In the genomic region with DNA sequence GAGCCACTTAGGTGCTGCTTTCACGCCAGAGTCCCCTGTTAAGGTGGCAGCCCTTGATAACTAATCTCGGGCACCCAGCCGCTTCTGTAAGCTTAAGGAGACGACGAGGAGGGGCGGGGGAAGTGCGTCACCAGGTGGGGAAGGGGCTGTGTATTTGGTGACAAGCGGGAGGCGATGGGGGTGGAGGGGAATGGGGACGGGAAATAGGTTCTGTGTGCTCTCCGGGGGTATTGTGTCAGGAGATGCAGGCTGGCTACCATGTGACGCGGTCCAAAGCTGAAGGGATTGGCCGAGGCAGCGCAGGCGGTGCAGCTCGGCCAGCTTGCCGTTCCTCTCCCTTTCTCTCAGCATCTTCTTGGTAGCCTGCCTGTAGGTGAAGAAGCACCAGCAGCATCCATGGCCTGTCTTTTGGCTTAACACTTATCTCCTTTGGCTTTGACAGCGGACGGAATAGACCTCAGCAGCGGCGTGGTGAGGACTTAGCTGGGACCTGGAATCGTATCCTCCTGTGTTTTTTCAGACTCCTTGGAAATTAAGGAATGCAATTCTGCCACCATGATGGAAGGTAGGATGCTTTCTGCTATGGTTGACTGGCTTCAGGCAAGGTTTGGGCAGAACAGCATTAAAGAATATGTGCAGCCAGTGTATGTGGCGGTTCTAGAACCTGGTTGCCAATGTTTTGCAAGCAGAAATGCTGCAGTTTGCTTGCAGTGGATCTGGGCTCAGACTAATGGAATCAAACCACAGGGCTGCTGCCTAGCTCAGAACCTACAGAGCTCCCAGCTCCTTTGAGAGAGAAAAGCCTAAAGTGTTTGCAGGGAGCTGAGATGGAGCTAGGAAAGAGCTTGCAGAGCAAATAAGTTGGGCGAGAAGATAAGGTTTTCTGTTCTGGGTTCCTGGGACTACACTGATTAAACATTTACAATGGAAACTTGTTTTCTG, we compare ENCODE assay signal across 8 cellular contexts. TPM values are rescaled to one million over a fixed set of nuclear protein-coding genes. Genes with fewer than 3 reads are reported as not detected.
DNase-seq lines count a peak whose midpoint lies in the region; ATAC-seq and TF ChIP-seq lines count a peak whose summit lies in the region.

A gene with protein sequence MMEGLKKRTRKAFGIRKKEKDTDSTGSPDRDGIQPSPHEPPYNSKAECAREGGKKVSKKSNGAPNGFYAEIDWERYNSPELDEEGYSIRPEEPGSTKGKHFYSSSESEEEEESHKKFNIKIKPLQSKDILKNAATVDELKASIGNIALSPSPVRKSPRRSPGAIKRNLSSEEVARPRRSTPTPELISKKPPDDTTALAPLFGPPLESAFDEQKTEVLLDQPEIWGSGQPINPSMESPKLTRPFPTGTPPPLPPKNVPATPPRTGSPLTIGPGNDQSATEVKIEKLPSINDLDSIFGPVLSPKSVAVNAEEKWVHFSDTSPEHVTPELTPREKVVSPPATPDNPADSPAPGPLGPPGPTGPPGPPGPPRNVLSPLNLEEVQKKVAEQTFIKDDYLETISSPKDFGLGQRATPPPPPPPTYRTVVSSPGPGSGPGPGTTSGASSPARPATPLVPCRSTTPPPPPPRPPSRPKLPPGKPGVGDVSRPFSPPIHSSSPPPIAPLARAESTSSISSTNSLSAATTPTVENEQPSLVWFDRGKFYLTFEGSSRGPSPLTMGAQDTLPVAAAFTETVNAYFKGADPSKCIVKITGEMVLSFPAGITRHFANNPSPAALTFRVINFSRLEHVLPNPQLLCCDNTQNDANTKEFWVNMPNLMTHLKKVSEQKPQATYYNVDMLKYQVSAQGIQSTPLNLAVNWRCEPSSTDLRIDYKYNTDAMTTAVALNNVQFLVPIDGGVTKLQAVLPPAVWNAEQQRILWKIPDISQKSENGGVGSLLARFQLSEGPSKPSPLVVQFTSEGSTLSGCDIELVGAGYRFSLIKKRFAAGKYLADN (plus strand): TSS at position 350 of the 942 bp plus-strand sequence. CDS start 206 bp downstream, at position 556.

- H3K27me3 ChIP-seq in mucosa of stomach (ENCODE audit: control insufficient read depth, insufficient read depth, low read length), result peaks cover 22% of the 10 kb centered on the region
- H3K27me3 ChIP-seq in tibial nerve, result no peaks in the 10 kb centered on the region

- 22 to 24% methylated on average over 25 of the region's 25 CpGs for WGBS in tibial nerve, 2 donors

- no peaks in the 10 kb centered on the region for H3K9me3 Mint-ChIP-seq in activated CD4-positive, alpha-beta T cell treated with anti-CD3 and anti-CD28 coated beads, Interleukin-2, amount 10 ng/mL, durations not matched to agents 7 days and 5 days
- no peaks in the 10 kb centered on the region for H3K9me3 Mint-ChIP-seq in activated B cell treated with CpG ODN at 0.5 μM for 24 hours

- TF ChIP-seq CTCF in activated B cell treated with CpG ODN at 0.5 μM for 24 hours (IDR thresholded peaks at IDR 0.05) (no peak), tibial nerve (IDR thresholded peaks at IDR 0.05) (no peak)

- CTCF ChIA-PET in activated CD4-positive, alpha-beta T cell treated with anti-CD3 and anti-CD28 coated beads, Interleukin-2, amount 10 ng/mL, durations not matched to agents 7 days and 5 days (lab: Charles Lee), result no interaction called here
- CTCF ChIA-PET in activated B cell treated with CpG ODN at 0.5 μM for 24 hours (lab: Charles Lee), result no interaction called here

- no peak for DNase-seq in activated CD4-positive, alpha-beta T cell treated with anti-CD3 and anti-CD28 coated beads, Interleukin-2, amount 10 ng/mL, durations not matched to agents 7 days and 5 days
- DNase-seq in activated CD4-positive, alpha-beta T cell treated with anti-CD3 and anti-CD28 coated beads for 1 hour, result no peak
- DNase-seq in activated B cell treated with CpG ODN at 0.5 μM for 24 hours (no peak), fibroblast of peridontal ligament (ENCODE audit: extremely low read depth) (peak; percentile 72), tibial nerve (ENCODE audit: low spot score in 2 of 2) (peak; percentile 23 to 41), activated gamma-delta T cell (lab: John Stamatoyannopoulos, UW) (no peak)

- no peaks in the 10 kb centered on the region for H3K36me3 ChIP-seq in mucosa of stomach (ENCODE audit: control insufficient read depth, insufficient read depth, low read length)
- no peaks in the 10 kb centered on the region for H3K36me3 ChIP-seq in tibial nerve

- peak within 1 kb of the TSS; percentile 61 for H3K9ac ChIP-seq in mucosa of stomach (ENCODE audit: low read length)

- POLR2A ChIA-PET in activated CD4-positive, alpha-beta T cell treated with anti-CD3 and anti-CD28 coated beads, Interleukin-2, amount 10 ng/mL, durations not matched to agents 7 days and 5 days (lab: Charles Lee), result interaction anchor here (1.0 kb wide), 1 partner anchor 19 kb away, joined by 4 read pairs; no protein-coding TSS in a partner anchor
- POLR2A ChIA-PET in activated B cell treated with CpG ODN at 0.5 μM for 24 hours (lab: Charles Lee), result no interaction called here

- peaks cover 59% of the 10 kb centered on the region for H3K27me3 Mint-ChIP-seq in activated CD4-positive, alpha-beta T cell treated with anti-CD3 and anti-CD28 coated beads, Interleukin-2, amount 10 ng/mL, durations not matched to agents 7 days and 5 days
- H3K27me3 Mint-ChIP-seq in activated B cell treated with CpG ODN at 0.5 μM for 24 hours, result peaks cover 35% of the 10 kb centered on the region

- peak in 1 of 2 donors; percentile 24 for TF ChIP-seq EP300 in tibial nerve (IDR thresholded peaks at IDR 0.05)

- H3K4me1 Mint-ChIP-seq in activated CD4-positive, alpha-beta T cell treated with anti-CD3 and anti-CD28 coated beads, Interleukin-2, amount 10 ng/mL, durations not matched to agents 7 days and 5 days, result peaks cover 17% of the 10 kb centered on the region
- H3K4me1 Mint-ChIP-seq in activated B cell treated with CpG ODN at 0.5 μM for 24 hours, result peaks cover 24% of the 10 kb centered on the region

- intact Hi-C loops in activated B cell treated with CpG ODN at 0.5 μM for 24 hours (cut with micrococcal nuclease), result no loop called here

- H3K4me1 ChIP-seq in mucosa of stomach (ENCODE audit: control insufficient read depth, insufficient read depth, low read length) (peaks cover 10% of the 10 kb centered on the region), tibial nerve (peaks cover 0 to 15% (median 4%) of the 10 kb centered on the region in 4 donors)

- H3K9me3 ChIP-seq in mucosa of stomach (ENCODE audit: control insufficient read depth, low read length), result no peaks in the 10 kb centered on the region
- no peaks in the 10 kb centered on the region for H3K9me3 ChIP-seq in tibial nerve

- H3K4me3 ChIP-seq in mucosa of stomach (ENCODE audit: low read length) (peak within 1 kb of the TSS; percentile 9), tibial nerve (peak within 1 kb of the TSS; percentile 31 to 56 (median 34))

- peak; percentile 34 for ATAC-seq in activated B cell treated with CpG ODN at 0.5 μM for 24 hours (ENCODE audit: low read depth)
- ATAC-seq in HG03442 (IDR thresholded peaks at IDR 0.05; ENCODE audit: unreplicated experiment), result no peak

- TF ChIP-seq POLR2A in tibial nerve (IDR thresholded peaks at IDR 0.05), result no peak

- no peaks in the 10 kb centered on the region for H3K36me3 Mint-ChIP-seq in activated CD4-positive, alpha-beta T cell treated with anti-CD3 and anti-CD28 coated beads, Interleukin-2, amount 10 ng/mL, durations not matched to agents 7 days and 5 days (ENCODE audit: low read depth)
- no peaks in the 10 kb centered on the region for H3K36me3 Mint-ChIP-seq in activated B cell treated with CpG ODN at 0.5 μM for 24 hours (ENCODE audit: low read depth)

- H3K4me3 Mint-ChIP-seq in activated CD4-positive, alpha-beta T cell treated with anti-CD3 and anti-CD28 coated beads, Interleukin-2, amount 10 ng/mL, durations not matched to agents 7 days and 5 days, result peak within 1 kb of the TSS; percentile 42
- peak within 1 kb of the TSS; percentile 77 for H3K4me3 Mint-ChIP-seq in activated B cell treated with CpG ODN at 0.5 μM for 24 hours

- H3K27ac Mint-ChIP-seq in activated CD4-positive, alpha-beta T cell treated with anti-CD3 and anti-CD28 coated beads, Interleukin-2, amount 10 ng/mL, durations not matched to agents 7 days and 5 days, result no peak within 1 kb of the TSS
- H3K27ac Mint-ChIP-seq in activated B cell treated with CpG ODN at 0.5 μM for 24 hours, result no peak within 1 kb of the TSS

- peak within 1 kb of the TSS; percentile 10 to 77 (median 65) for H3K27ac ChIP-seq in tibial nerve

RNA-seq across cellular contexts. Expression of the gene that starts here (rescaled TPM):
- not detected for total RNA-seq in activated CD4-positive, alpha-beta T cell treated with anti-CD3 and anti-CD28 coated beads, Interleukin-2, amount 10 ng/mL, durations not matched to agents 7 days and 5 days
- total RNA-seq in activated B cell treated with CpG ODN at 0.5 μM for 24 hours (not detected in 2 replicates), tibial nerve (10 to 100 TPM in 1 of 4 donors, 1 to 10 TPM in 3; 3.9 to 14.7 (median 6.5) TPM)

Comparison
In these comparisons a context has a peak if more than half of its experiments do, and no peak if none do; other contexts are left out.
1. Peak in ATAC-seq in activated B cell treated with CpG ODN at 0.5 μM for 24 hours; RNA of the gene not detected or under 1 TPM.
2. DNase-seq: peak in fibroblast of peridontal ligament (single experiment) and tibial nerve (2 of 2); none in activated CD4-positive, alpha-beta T cell treated with anti-CD3 and anti-CD28 coated beads, Interleukin-2, amount 10 ng/mL, durations not matched to agents 7 days and 5 days (single experiment), activated CD4-positive, alpha-beta T cell treated with anti-CD3 and anti-CD28 coated beads for 1 hour (single experiment), activated B cell treated with CpG ODN at 0.5 μM for 24 hours (single experiment) and activated gamma-delta T cell (single experiment).